10 cellular contexts compared by ENCODE assay signal in genomic region chr3:112813723-112814171, GRCh38. TPM values are rescaled to one million over a fixed set of nuclear protein-coding genes. Genes with fewer than 3 reads are reported as not detected.
DNase-seq lines count a peak whose midpoint lies in the region; ATAC-seq and TF ChIP-seq lines count a peak whose summit lies in the region.
"Had no signal": no experiment of that assay in that cellular context is flagged by ENCODE, and none has a peak within 500 bp of the region (broad histone marks: within the 10 kb centered on the region; RNA-seq: fewer than 3 reads in every experiment).

No MANE protein-coding gene starts in this region.

- DNase-seq in SK-N-SH (no peak), adrenal gland (peak in 4 of 7 donors; percentile 25 to 56 (median 32)), NCI-H69 (lab: John Stamatoyannopoulos, UW) (no peak), AG08396 (ENCODE audit: low spot score) (no peak)
- no peak for DNase-seq in activated naive CD8-positive, alpha-beta T cell treated with anti-CD3 and anti-CD28 coated beads, Interleukin-2, amount 50 U/mL, for 24 hours

- no peaks in the 10 kb centered on the region for H3K79me2 ChIP-seq in SK-N-SH (ENCODE audit: insufficient read depth)

- WGBS in SK-N-SH (ENCODE audit: low lambda C conversion rate), result 63% methylated on average over 2 of the region's 2 CpGs
- 26 to 35% (median 33%) methylated on average over 2 of the region's 2 CpGs for WGBS in adrenal gland, 4 donors

- no peak overlapping the region for H3K4me2 ChIP-seq in SK-N-SH

- H3K9me3 ChIP-seq in SK-N-SH, result no peaks in the 10 kb centered on the region
- no peaks in the 10 kb centered on the region for H3K9me3 ChIP-seq in adrenal gland (replicated peaks in 1 of 3)

- H3K4me1 Mint-ChIP-seq in nephron, result peaks cover 51% of the 10 kb centered on the region
- H3K4me1 Mint-ChIP-seq in activated naive CD8-positive, alpha-beta T cell treated with anti-CD3 and anti-CD28 coated beads, Interleukin-2, amount 50 U/mL, for 24 hours, result peaks cover 21% of the 10 kb centered on the region

- H3K27me3 Mint-ChIP-seq in nephron (ENCODE audit: low read depth), result no peaks in the 10 kb centered on the region
- no peaks in the 10 kb centered on the region for H3K27me3 Mint-ChIP-seq in activated naive CD8-positive, alpha-beta T cell treated with anti-CD3 and anti-CD28 coated beads, Interleukin-2, amount 50 U/mL, for 24 hours
- H3K27me3 Mint-ChIP-seq: stimulated activated naive CD8-positive, alpha-beta T cell treated with anti-CD3 and anti-CD28 coated beads, Interleukin-15, Interleukin-2, amounts not matched to agents 100 ng/mL and 50 ng/mL, for 24 hours had no signal

- POLR2A ChIA-PET in SK-N-SH (lab: Yijun Ruan, JAX), result no interaction called here

- no peak overlapping the region for H3K4me3 ChIP-seq in SK-N-SH (ENCODE audit: low read depth in 2 of 2, low read length in 1 of 2)
- H3K4me3 ChIP-seq in adrenal gland, result no peak overlapping the region
- H3K4me3 ChIP-seq: SK-N-MC had no signal

- peak overlapping the region; percentile 15 to 39; a peak in 2 of 4 replicates for H3K27ac ChIP-seq in SK-N-SH (ENCODE audit: low read depth in 2 of 2, low read length in 1 of 2)
- H3K27ac ChIP-seq in adrenal gland, result peak overlapping the region in 1 of 5 donors; percentile 36
- H3K27ac ChIP-seq: SK-N-MC had no signal

- TF ChIP-seq RAD21 in SK-N-SH (IDR thresholded peaks at IDR 0.05; ENCODE audit: low read length), result no peak

- peaks cover 5% of the 10 kb centered on the region for H3F3A ChIP-seq in SK-N-SH (replicated peaks; ENCODE audit: insufficient read depth)

- H3K36me3 Mint-ChIP-seq in nephron (ENCODE audit: low read depth), result no peaks in the 10 kb centered on the region
- H3K36me3 Mint-ChIP-seq in activated naive CD8-positive, alpha-beta T cell treated with anti-CD3 and anti-CD28 coated beads, Interleukin-2, amount 50 U/mL, for 24 hours (ENCODE audit: low read depth), result no peaks in the 10 kb centered on the region

- ATAC-seq in SK-N-SH treated with all-trans-retinoic acid at 6 μM for 48 hours (no peak), HG03108 (IDR thresholded peaks at IDR 0.05; ENCODE audit: unreplicated experiment) (peak; percentile 57)
- ATAC-seq in activated naive CD8-positive, alpha-beta T cell treated with anti-CD3 and anti-CD28 coated beads, Interleukin-2, amount 50 U/mL, for 24 hours, result no peak

- no peak overlapping the region for H3K4me3 Mint-ChIP-seq in nephron
- H3K4me3 Mint-ChIP-seq in activated naive CD8-positive, alpha-beta T cell treated with anti-CD3 and anti-CD28 coated beads, Interleukin-2, amount 50 U/mL, for 24 hours, result no peak overlapping the region
- H3K4me3 Mint-ChIP-seq: stimulated activated naive CD8-positive, alpha-beta T cell treated with anti-CD3 and anti-CD28 coated beads, Interleukin-15, Interleukin-2, amounts not matched to agents 100 ng/mL and 50 ng/mL, for 24 hours had no signal

- no peaks in the 10 kb centered on the region for H3K9me2 ChIP-seq in SK-N-SH

- no peak overlapping the region for H3K9ac ChIP-seq in SK-N-SH

- H3K4me1 ChIP-seq in SK-N-SH (ENCODE audit: control insufficient read depth in 1 of 2, insufficient read depth in 2 of 2, low read depth in 1 of 2, low read length in 1 of 2) (peaks cover 6 to 14% of the 10 kb centered on the region in 2 experiments; a peak in 3 of 4 replicates), adrenal gland (replicated peaks in 1 of 2) (peaks cover 0 to 8% of the 10 kb centered on the region in 2 donors)

- no peak for TF ChIP-seq POLR2A in adrenal gland (IDR thresholded peaks at IDR 0.05)

- CTCF ChIA-PET in SK-N-SH (lab: Yijun Ruan, JAX), result interaction anchor here (0.7 to 1.9 kb wide), 7 partner anchors 12 to 231 kb away, joined by 3 to 10 read pairs (median 4); no protein-coding TSS in a partner anchor

- peak overlapping the region; percentile 32 to 72 (median 33) for H3K27ac Mint-ChIP-seq in nephron
- H3K27ac Mint-ChIP-seq in activated naive CD8-positive, alpha-beta T cell treated with anti-CD3 and anti-CD28 coated beads, Interleukin-2, amount 50 U/mL, for 24 hours, result no peak overlapping the region

- no peak for TF ChIP-seq EP300 in SK-N-SH (IDR thresholded peaks at IDR 0.05; ENCODE audit: borderline replicate concordance in 1 of 2, low read depth in 1 of 2, low read length in 1 of 2)

- H4K20me1 ChIP-seq in SK-N-SH (ENCODE audit: insufficient read depth), result no peaks in the 10 kb centered on the region

- no peaks in the 10 kb centered on the region for H3K9me3 Mint-ChIP-seq in nephron
- H3K9me3 Mint-ChIP-seq in activated naive CD8-positive, alpha-beta T cell treated with anti-CD3 and anti-CD28 coated beads, Interleukin-2, amount 50 U/mL, for 24 hours, result no peaks in the 10 kb centered on the region

- H3K27me3 ChIP-seq in SK-N-SH (ENCODE audit: insufficient read depth) (no peaks in the 10 kb centered on the region), adrenal gland (no peaks in the 10 kb centered on the region)

- intact Hi-C loops in adrenal gland (cut with DNase I), result loop anchor here (10.0 kb wide), 1 partner anchor 169 kb away; the partner anchor contains the start of gene CCDC80 (in 2 of the 2)

- H3K36me3 ChIP-seq in SK-N-SH (replicated peaks in 1 of 2; ENCODE audit: control insufficient read depth in 1 of 2, insufficient read depth in 2 of 2, low read length in 1 of 2), result no peaks in the 10 kb centered on the region
- H3K36me3 ChIP-seq in adrenal gland (replicated peaks in 1 of 2), result no peaks in the 10 kb centered on the region

- TF ChIP-seq CTCF in SK-N-SH (IDR thresholded peaks at IDR 0.05) (no peak), adrenal gland (IDR thresholded peaks at IDR 0.05) (no peak), nephron (IDR thresholded peaks at IDR 0.05; ENCODE audit: unreplicated experiment in 3 of 3) (no peak)

- H2AFZ ChIP-seq in SK-N-SH (ENCODE audit: low read depth), result no peak overlapping the region

TF ChIP-seq in SK-N-SH, 30 proteins besides CTCF, POLR2A, EP300 and RAD21:
- no peak for TF ChIP-seq PBX3 (IDR thresholded peaks at IDR 0.05)
- TF ChIP-seq GABPA (IDR thresholded peaks at IDR 0.05; ENCODE audit: low read depth), result no peak
- TF ChIP-seq ELF1 (IDR thresholded peaks at IDR 0.05), result no peak
- TF ChIP-seq, protein P1, sequence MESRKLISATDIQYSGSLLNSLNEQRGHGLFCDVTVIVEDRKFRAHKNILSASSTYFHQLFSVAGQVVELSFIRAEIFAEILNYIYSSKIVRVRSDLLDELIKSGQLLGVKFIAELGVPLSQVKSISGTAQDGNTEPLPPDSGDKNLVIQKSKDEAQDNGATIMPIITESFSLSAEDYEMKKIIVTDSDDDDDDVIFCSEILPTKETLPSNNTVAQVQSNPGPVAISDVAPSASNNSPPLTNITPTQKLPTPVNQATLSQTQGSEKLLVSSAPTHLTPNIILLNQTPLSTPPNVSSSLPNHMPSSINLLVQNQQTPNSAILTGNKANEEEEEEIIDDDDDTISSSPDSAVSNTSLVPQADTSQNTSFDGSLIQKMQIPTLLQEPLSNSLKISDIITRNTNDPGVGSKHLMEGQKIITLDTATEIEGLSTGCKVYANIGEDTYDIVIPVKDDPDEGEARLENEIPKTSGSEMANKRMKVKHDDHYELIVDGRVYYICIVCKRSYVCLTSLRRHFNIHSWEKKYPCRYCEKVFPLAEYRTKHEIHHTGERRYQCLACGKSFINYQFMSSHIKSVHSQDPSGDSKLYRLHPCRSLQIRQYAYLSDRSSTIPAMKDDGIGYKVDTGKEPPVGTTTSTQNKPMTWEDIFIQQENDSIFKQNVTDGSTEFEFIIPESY (IDR thresholded peaks at IDR 0.05; ENCODE audit: borderline replicate concordance, low read depth), result no peak

TF ChIP-seq in SK-N-SH treated with all-trans-retinoic acid at 6 μM for 48 hours, 23 proteins besides CTCF, POLR2A, EP300 and RAD21:
- TF ChIP-seq ARNTL (CRISPR knock-in tag; IDR thresholded peaks at IDR 0.05; ENCODE audit: borderline replicate concordance, low read depth) (no peak), GLIS3 (CRISPR knock-in tag; IDR thresholded peaks at IDR 0.05) (no peak), TCF4 (CRISPR knock-in tag; IDR thresholded peaks at IDR 0.05; ENCODE audit: borderline replicate concordance) (no peak), ESRRG (CRISPR knock-in tag; IDR thresholded peaks at IDR 0.05) (no peak)
- TF ChIP-seq, protein P2, sequence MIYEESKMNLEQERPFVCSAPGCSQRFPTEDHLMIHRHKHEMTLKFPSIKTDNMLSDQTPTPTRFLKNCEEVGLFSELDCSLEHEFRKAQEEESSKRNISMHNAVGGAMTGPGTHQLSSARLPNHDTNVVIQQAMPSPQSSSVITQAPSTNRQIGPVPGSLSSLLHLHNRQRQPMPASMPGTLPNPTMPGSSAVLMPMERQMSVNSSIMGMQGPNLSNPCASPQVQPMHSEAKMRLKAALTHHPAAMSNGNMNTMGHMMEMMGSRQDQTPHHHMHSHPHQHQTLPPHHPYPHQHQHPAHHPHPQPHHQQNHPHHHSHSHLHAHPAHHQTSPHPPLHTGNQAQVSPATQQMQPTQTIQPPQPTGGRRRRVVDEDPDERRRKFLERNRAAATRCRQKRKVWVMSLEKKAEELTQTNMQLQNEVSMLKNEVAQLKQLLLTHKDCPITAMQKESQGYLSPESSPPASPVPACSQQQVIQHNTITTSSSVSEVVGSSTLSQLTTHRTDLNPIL (CRISPR knock-in tag; IDR thresholded peaks at IDR 0.05; ENCODE audit: low read depth), result no peak

RNA-seq across cellular contexts. Expression of gene CD200R1L, which starts 32.9 kb away (rescaled TPM):
- polyA plus RNA-seq in SK-N-SH (2012; rRNA removed) (not detected in 2 replicates), adrenal gland (not detected)
- polyA plus RNA-seq in SK-N-SH (2012; cell fraction: cytosol; rRNA removed), result not detected in 2 replicates
- polyA plus RNA-seq in SK-N-SH (2012; cell fraction: nucleus; rRNA removed), result not detected in 2 replicates
- total RNA-seq in adrenal gland, result not detected

Comparison
In these comparisons a context has a peak if more than half of its experiments do, and no peak if none do; other contexts are left out.
1. DNase-seq: peak in adrenal gland (4 of 7); none in SK-N-SH (single experiment), activated naive CD8-positive, alpha-beta T cell treated with anti-CD3 and anti-CD28 coated beads, Interleukin-2, amount 50 U/mL, for 24 hours (single experiment), NCI-H69 (single experiment) and AG08396 (single experiment).